17 cellular contexts compared by ENCODE assay signal in the genomic region with DNA sequence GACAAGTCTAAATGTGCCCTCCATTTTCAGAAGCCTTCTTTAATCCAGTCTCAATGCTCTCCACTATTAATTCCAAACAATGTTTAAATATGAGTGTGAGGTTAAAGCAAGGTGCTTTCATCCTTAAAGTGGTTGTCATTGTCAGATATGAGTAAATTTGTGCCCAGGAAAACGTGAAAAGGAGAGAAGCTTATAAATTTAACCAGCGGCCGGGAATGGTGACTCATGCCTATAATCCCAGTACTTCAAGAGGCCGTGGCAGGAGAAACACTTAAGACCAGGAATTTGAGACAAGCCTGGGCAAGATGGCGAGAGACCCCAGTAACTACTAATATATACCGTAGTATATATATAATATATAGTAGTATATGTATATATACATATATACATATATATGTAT.
A peak's percentile ranks its signal among the peaks of the same experiment; 100 is the strongest.
DNase-seq lines count a peak whose midpoint lies in the region; ATAC-seq and TF ChIP-seq lines count a peak whose summit lies in the region.
"Had no signal": no experiment of that assay in that cellular context is flagged by ENCODE, and none has a peak within 500 bp of the region (broad histone marks: within the 10 kb centered on the region; RNA-seq: fewer than 3 reads in every experiment).

No MANE protein-coding gene starts in this region.

- peak overlapping the region; percentile 48 for H3K27ac Mint-ChIP-seq in stimulated activated memory B cell treated with anti-CD40 and anti-IgM and Interleukin-4, amounts not matched to agents 10 μg/mL and 1 μg/mL and 100 μg/mL, for 72 hours
- no peak overlapping the region for H3K27ac Mint-ChIP-seq in Calu3 (ENCODE audit: unreplicated experiment)
- H3K27ac Mint-ChIP-seq: CD8-positive, alpha-beta memory T cell had no signal

- H3K9me3 Mint-ChIP-seq in stimulated activated memory B cell treated with anti-CD40 and anti-IgM and Interleukin-4, amounts not matched to agents 10 μg/mL and 1 μg/mL and 100 μg/mL, for 72 hours, result no peaks in the 10 kb centered on the region
- no peaks in the 10 kb centered on the region for H3K9me3 Mint-ChIP-seq in Calu3 (ENCODE audit: low read depth, unreplicated experiment)

- CTCF ChIA-PET in Calu3 (lab: Charles Lee), result no interaction called here

- H3K4me3 ChIP-seq in epithelial cell of esophagus (ENCODE audit: low read length), result no peak overlapping the region
- H3K4me3 ChIP-seq: lower lobe of right lung had no signal

- H3K36me3 Mint-ChIP-seq in stimulated activated memory B cell treated with anti-CD40 and anti-IgM and Interleukin-4, amounts not matched to agents 10 μg/mL and 1 μg/mL and 100 μg/mL, for 72 hours, result peaks cover 21% of the 10 kb centered on the region
- H3K36me3 Mint-ChIP-seq in Calu3 (ENCODE audit: insufficient read depth, unreplicated experiment), result no peaks in the 10 kb centered on the region
- H3K36me3 Mint-ChIP-seq: CD8-positive, alpha-beta memory T cell had no signal

- H3K4me1 Mint-ChIP-seq in stimulated activated memory B cell treated with anti-CD40 and anti-IgM and Interleukin-4, amounts not matched to agents 10 μg/mL and 1 μg/mL and 100 μg/mL, for 72 hours, result peaks cover 79% of the 10 kb centered on the region
- H3K4me1 Mint-ChIP-seq in Calu3 (ENCODE audit: low read depth, unreplicated experiment), result peaks cover 6% of the 10 kb centered on the region
- H3K4me1 Mint-ChIP-seq: CD8-positive, alpha-beta memory T cell had no signal

- H3K27me3 Mint-ChIP-seq in stimulated activated memory B cell treated with anti-CD40 and anti-IgM and Interleukin-4, amounts not matched to agents 10 μg/mL and 1 μg/mL and 100 μg/mL, for 72 hours, result no peaks in the 10 kb centered on the region
- H3K27me3 Mint-ChIP-seq in Calu3 (ENCODE audit: unreplicated experiment), result no peaks in the 10 kb centered on the region

- no peak overlapping the region for H3K4me3 Mint-ChIP-seq in stimulated activated memory B cell treated with anti-CD40 and anti-IgM and Interleukin-4, amounts not matched to agents 10 μg/mL and 1 μg/mL and 100 μg/mL, for 72 hours
- no peak overlapping the region for H3K4me3 Mint-ChIP-seq in Calu3 (ENCODE audit: low read depth, unreplicated experiment)
- H3K4me3 Mint-ChIP-seq: activated T-cell treated with anti-CD3 and anti-CD28 coated beads, Interleukin-2, amount 50 U/mL, for 4 hours; CD8-positive, alpha-beta memory T cell had no signal

- TF ChIP-seq CTCF in epithelial cell of esophagus (IDR thresholded peaks at IDR 0.05; ENCODE audit: insufficient read depth, low read depth, low read length, missing control alignments), result no peak
- no peak for TF ChIP-seq CTCF in Calu3 (IDR thresholded peaks at IDR 0.05; ENCODE audit: unreplicated experiment)

- no TSS peak for BruUV-seq in Calu3 (replicated peaks; lab: Mats Ljungman, UMichigan)

- ATAC-seq in stimulated activated memory B cell treated with anti-CD40 and anti-IgM and Interleukin-4, amounts not matched to agents 10 μg/mL and 1 μg/mL and 100 μg/mL, for 72 hours, result no peak
- no peak for ATAC-seq in HG03354 (IDR thresholded peaks at IDR 0.05; ENCODE audit: poor library complexity, severe bottlenecking, unreplicated experiment)
- ATAC-seq in HG02610 (IDR thresholded peaks at IDR 0.05; ENCODE audit: unreplicated experiment), result no peak
- ATAC-seq: activated T-cell treated with anti-CD3 and anti-CD28 coated beads, Interleukin-2, amount 50 U/mL, for 4 hours had no signal

- intact Hi-C loops in Calu3 (cut with micrococcal nuclease; ENCODE audit: unreplicated experiment), result loop anchor here (5.0 kb wide), 3 partner anchors 328 to 663 kb away; no protein-coding TSS in a partner anchor

- DNase-seq in NCI-H1105 treated with DMSO at 0.1 percent for 48 hours (lab: John Stamatoyannopoulos, UW) (peak; percentile 53), NCI-H1105 (lab: John Stamatoyannopoulos, UW) (no peak), NCI-H524 (lab: John Stamatoyannopoulos, UW) (peak; percentile 53 to 63), epithelial cell of esophagus (ENCODE audit: low read depth) (peak; percentile 76), Calu3 (no peak)
- DNase-seq: 8988T; activated CD4-positive, alpha-beta T cell treated with anti-CD3 and anti-CD28 coated beads for 48 hours; activated T-cell treated with anti-CD3 and anti-CD28 coated beads, Interleukin-2, amount 50 U/mL, for 4 hours; CD8-positive, alpha-beta memory T cell; cortex of kidney; GOT3; lower lobe of right lung; NCI-H345; T-helper 9 cell had no signal

Comparison
In these comparisons a context has a peak if more than half of its experiments do, and no peak if none do; other contexts are left out.
1. DNase-seq: peak in NCI-H1105 treated with DMSO at 0.1 percent for 48 hours (single experiment), NCI-H524 (2 of 2) and epithelial cell of esophagus (single experiment); none in NCI-H1105 (single experiment) and Calu3 (single experiment).